27 cellular contexts compared by ENCODE assay signal in the genomic region with DNA sequence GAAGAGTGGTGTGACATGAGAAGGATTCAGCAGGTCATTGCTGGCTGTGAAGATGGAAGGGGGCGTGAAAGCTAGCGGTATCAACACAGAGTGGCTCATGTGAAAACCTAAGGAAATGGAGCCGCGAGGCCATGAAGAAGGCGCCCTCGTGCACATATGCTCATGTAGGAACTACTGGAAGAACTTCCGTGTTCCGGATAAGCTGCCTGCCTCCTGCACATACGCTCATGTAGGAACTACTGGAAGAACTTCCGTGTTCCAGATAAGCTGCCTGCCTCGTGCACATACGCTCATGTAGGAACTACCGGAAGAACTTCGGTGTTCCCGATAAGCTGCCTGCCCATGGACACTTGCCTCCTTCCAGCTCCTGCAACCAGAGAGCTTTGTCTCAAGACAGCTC.
DNase-seq lines count a peak whose midpoint lies in the region; ATAC-seq, FAIRE-seq and TF ChIP-seq lines count a peak whose summit lies in the region.
"Had no signal": no experiment of that assay in that cellular context is flagged by ENCODE, and none has a peak within 500 bp of the region (broad histone marks: within the 10 kb centered on the region; RNA-seq: fewer than 3 reads in every experiment).

No MANE protein-coding gene starts in this region.

- ATAC-seq in HG03439 (IDR thresholded peaks at IDR 0.05; ENCODE audit: unreplicated experiment) (no peak), HG03108 (IDR thresholded peaks at IDR 0.05; ENCODE audit: unreplicated experiment) (no peak), HG03039 (IDR thresholded peaks at IDR 0.05; ENCODE audit: unreplicated experiment) (no peak)
- ATAC-seq: GM12878 had no signal

- DNase-seq in HTR-8/SVneo (ENCODE audit: insufficient read length, low spot score) (no peak), WERI-Rb-1 (peak; percentile 66), bronchial epithelial cell (ENCODE audit: low read depth) (no peak), urothelium cell line (ENCODE audit: low spot score) (no peak), inferior parietal cortex (ENCODE audit: extremely low spot score) (no peak)
- DNase-seq: 8988T; ACHN; BE2C; C1 segment of cervical spinal cord; CD4-positive, alpha-beta memory T cell; CD4-positive, CD25-positive, alpha-beta regulatory T cell; CD8-positive, alpha-beta memory T cell; COR-L47; DMS 273 treated with DMSO at 0.1 percent for 48 hours; DMS153; DMS53; DMS79; DND-41; EL; GDM1 had no signal

- H3K9me3 ChIP-seq in WERI-Rb-1 (ENCODE audit: severe bottlenecking): no peaks in the 10 kb centered on the region
- H3K9me3 ChIP-seq: BE2C, BLaER1 had no signal

- H3K27ac ChIP-seq in WERI-Rb-1: no peak overlapping the region
- H3K27ac ChIP-seq: BLaER1 had no signal

- TF ChIP-seq CTCF in WERI-Rb-1 (IDR thresholded peaks at IDR 0.05; ENCODE audit: low read depth, low read length) (no peak), bronchial epithelial cell (IDR thresholded peaks at IDR 0.05; ENCODE audit: insufficient read depth, low read length, severe bottlenecking) (no peak)

- FAIRE-seq in HTR-8/SVneo (lab: Jason Lieb, UNC): peak; percentile 54
- FAIRE-seq in bronchial epithelial cell (lab: Jason Lieb, UNC): peak; percentile 7
- peak; percentile 71 for FAIRE-seq in urothelium cell line (lab: Jason Lieb, UNC)
- FAIRE-seq: GM12878, GM12892, GM18507 had no signal

- H3K4me3 ChIP-seq in WERI-Rb-1 (ENCODE audit: low read depth, low read length) (peak overlapping the region; percentile 23), bronchial epithelial cell (ENCODE audit: low read depth, low read length) (no peak overlapping the region)
- H3K4me3 ChIP-seq: BLaER1, GM12878 had no signal

- no peaks in the 10 kb centered on the region for H3K27me3 ChIP-seq in WERI-Rb-1 (ENCODE audit: insufficient read depth, low read depth, severe bottlenecking)
- no peaks in the 10 kb centered on the region for H3K27me3 ChIP-seq in bronchial epithelial cell (ENCODE audit: control insufficient read depth, insufficient read depth, low read length)
- H3K27me3 ChIP-seq: BE2C, BLaER1 had no signal

- H3K36me3 ChIP-seq in WERI-Rb-1: no peaks in the 10 kb centered on the region
- H3K36me3 ChIP-seq in bronchial epithelial cell (ENCODE audit: control insufficient read depth, insufficient read depth, low read length): no peaks in the 10 kb centered on the region
- H3K36me3 ChIP-seq: BE2C, BLaER1 had no signal
